Comparison of ENCODE assay signal across 9 cellular contexts in genomic region chr2:206639636-206640035, GRCh38. TPM values are rescaled to one million over a fixed set of nuclear protein-coding genes. Genes with fewer than 3 reads are reported as not detected.
"Had no signal": no experiment of that assay in that cellular context is flagged by ENCODE, and none has a peak within 500 bp of the region (broad histone marks: within the 10 kb centered on the region; RNA-seq: fewer than 3 reads in every experiment).

No MANE protein-coding gene starts in this region.

- H3K27ac ChIP-seq: HL-60 had no signal

- ATAC-seq: GM23338, HepG2 had no signal

- DNase-seq: H9, HCEC 1CT, KG1 had no signal

- H3K4me3 ChIP-seq: GM23338 had no signal

- H3K4me1 Mint-ChIP-seq: IgD-negative memory B cell had no signal

- H3K4me2 ChIP-seq: GM23338 had no signal

- H3K27ac Mint-ChIP-seq: GM23338, H9, IgD-negative memory B cell had no signal

- H2AFZ ChIP-seq: GM23338 had no signal

- H3K4me3 Mint-ChIP-seq: GM23338, H9, IgD-negative memory B cell had no signal

- H3K9me3 Mint-ChIP-seq: GM23338, H9 had no signal

RNA-seq across cellular contexts. Expression of gene FAM237A, which starts 2.7 kb away (rescaled TPM):
- total RNA-seq: GM23338, H1, H9, HepG2, HT1080 had no signal
- polyA plus RNA-seq: GM23338, H1, HepG2, IgD-negative memory B cell had no signal
